Comparison of ENCODE assay signal across 7 cellular contexts in genomic region chr14:93619176-93619793, GRCh38.
A peak's percentile ranks its signal among the peaks of the same experiment; 100 is the strongest.
DNase-seq lines count a peak whose midpoint lies in the region; ATAC-seq and TF ChIP-seq lines count a peak whose summit lies in the region.

No MANE protein-coding gene starts in this region.

- no peak overlapping the region for H4K5ac ChIP-seq in mesendoderm (ENCODE audit: low read length)

- H3K9me3 ChIP-seq in HEK293 (ENCODE audit: control insufficient read depth, insufficient read depth, low read depth, low read length): no peaks in the 10 kb centered on the region

- H3K4me3 ChIP-seq in HEK293 (ENCODE audit: low read depth, low read length) (no peak overlapping the region), choroid plexus epithelial cell (ENCODE audit: low read depth, low read length) (no peak overlapping the region), mesendoderm (ENCODE audit: low read length) (no peak overlapping the region)

- no peaks in the 10 kb centered on the region for H3K4me1 ChIP-seq in HEK293 (ENCODE audit: control insufficient read depth, insufficient read depth, low read length)
- H3K4me1 ChIP-seq in mesendoderm (ENCODE audit: control insufficient read depth, low read depth, low read length): no peaks in the 10 kb centered on the region

- WGBS in mesendoderm (ENCODE audit: extremely low coverage, insufficient coverage, low lambda C conversion rate): no CpG with 5 or more reads among the region's 7 CpGs

- H3K4ac ChIP-seq in mesendoderm (ENCODE audit: low read depth, low read length): no peak overlapping the region

- TF ChIP-seq CTCF in HEK293 (tag by site-specific recombination; IDR thresholded peaks at IDR 0.05) (peak; percentile 28; the same call in 1 of the 2 replicates), choroid plexus epithelial cell (conservative IDR thresholded peaks at IDR 0.05; ENCODE audit: low read depth, low read length) (peak; percentile 77)

- H3K79me2 ChIP-seq in mesendoderm (ENCODE audit: control insufficient read depth, insufficient read depth, low read length): no peaks in the 10 kb centered on the region

- peak; percentile 58 for DNase-seq in DMS79 treated with DMSO at 0.1 percent for 48 hours (lab: John Stamatoyannopoulos, UW)
- peak; percentile 49 for DNase-seq in NOMO-1 treated with DMSO at 0.1 percent for 48 hours (lab: John Stamatoyannopoulos, UW; ENCODE audit: unreplicated experiment)
- peak; percentile 71 for DNase-seq in choroid plexus epithelial cell (ENCODE audit: low read depth)
- peak; percentile 69 for DNase-seq in mesendoderm

- H3K9ac ChIP-seq in mesendoderm (ENCODE audit: low read length): no peak overlapping the region

- no peak overlapping the region for H4K8ac ChIP-seq in mesendoderm (ENCODE audit: low read depth, low read length)

- no peak overlapping the region for H3K4me2 ChIP-seq in mesendoderm (ENCODE audit: low read length)

- CTCF ChIA-PET in HEK293 (lab: Yijun Ruan, JAX): interaction anchor here (0.7 to 1.8 kb wide), 11 partner anchors 10 to 506 kb away, joined by 3 to 7 read pairs (median 4); no protein-coding TSS in a partner anchor

- no peaks in the 10 kb centered on the region for H3K27me3 ChIP-seq in mesendoderm (ENCODE audit: insufficient read depth, low read length, poor library complexity)

- POLR2A ChIA-PET in HEK293 (lab: Yijun Ruan, JAX): no interaction called here

- no peaks in the 10 kb centered on the region for H3K36me3 ChIP-seq in HEK293 (ENCODE audit: control insufficient read depth in 2 of 2, insufficient read depth in 1 of 2, low read length in 2 of 2)
- no peaks in the 10 kb centered on the region for H3K36me3 ChIP-seq in mesendoderm (ENCODE audit: control insufficient read depth, insufficient read depth, low read length)

- no peak overlapping the region for H3K56ac ChIP-seq in mesendoderm (ENCODE audit: low read length)

- no peak overlapping the region for H2BK5ac ChIP-seq in mesendoderm (ENCODE audit: low read length)

- H3K23ac ChIP-seq in mesendoderm (ENCODE audit: low read length): no peak overlapping the region

- no peaks in the 10 kb centered on the region for H3K79me1 ChIP-seq in mesendoderm (ENCODE audit: low read length)

- H2BK15ac ChIP-seq in mesendoderm (replicated peaks; ENCODE audit: low read depth): no peak overlapping the region

- H3K27ac ChIP-seq in HEK293 (ENCODE audit: extremely low read depth, low read depth, low read length) (no peak overlapping the region), mesendoderm (ENCODE audit: low read depth, low read length) (no peak overlapping the region)

- no peak overlapping the region for H2BK120ac ChIP-seq in mesendoderm (ENCODE audit: low read depth, low read length)

- ATAC-seq in GM21723 (IDR thresholded peaks at IDR 0.05; ENCODE audit: unreplicated experiment): no peak
- ATAC-seq in GM19452 (IDR thresholded peaks at IDR 0.05; ENCODE audit: unreplicated experiment): no peak

- H2AK5ac ChIP-seq in mesendoderm (ENCODE audit: low read length): no peak overlapping the region

- H3K18ac ChIP-seq in mesendoderm (ENCODE audit: low read length): no peak overlapping the region

TF ChIP-seq in HEK293, 187 proteins besides CTCF, POLR2A, EP300 and RAD21:
- TF ChIP-seq ZNF654 (tag by site-specific recombination; IDR thresholded peaks at IDR 0.05; ENCODE audit: low read depth): peak; percentile 85
- TF ChIP-seq ZNF660 (tag by site-specific recombination; IDR thresholded peaks at IDR 0.05): 0 out of 2 replicates have a peak, but pooled peaks have one; percentile 45
- no peak for TF ChIP-seq YY1 (tag by site-specific recombination; IDR thresholded peaks at IDR 0.05)
